ENCODE assay signal across 8 cellular contexts in genomic region chr1:24733342-24733741, GRCh38. TPM values are rescaled to one million over a fixed set of nuclear protein-coding genes. Genes with fewer than 3 reads are reported as not detected.
DNase-seq lines count a peak whose midpoint lies in the region; ATAC-seq and TF ChIP-seq lines count a peak whose summit lies in the region.
"Not testable (repeated sequence)": the region's sequence is repeated elsewhere in the genome, so short reads cannot be mapped to it uniquely, and the experiment has no call there.

No MANE protein-coding gene starts in this region.

- H3K9me2 ChIP-seq in DOHH2 (replicated peaks; ENCODE audit: control insufficient read depth, low read length) = not testable (repeated sequence)

- H4K20me1 ChIP-seq in DOHH2 (ENCODE audit: control insufficient read depth, insufficient read depth, low read depth, low read length) = not testable (repeated sequence)

- not testable (repeated sequence) for H3K9me3 ChIP-seq in DOHH2 (ENCODE audit: control insufficient read depth, insufficient read depth, low read length)

- H3K36me3 ChIP-seq in DOHH2 (ENCODE audit: control insufficient read depth, low read length) = not testable (repeated sequence)

- not testable (repeated sequence) for H3K36me3 Mint-ChIP-seq in central memory CD8-positive, alpha-beta T cell (ENCODE audit: insufficient read depth)

- DNase-seq in Kasumi-1 (lab: John Stamatoyannopoulos, UW) (peak; percentile 77 to 80), RPMI8226 (peak; percentile 46)
- not testable (repeated sequence) for DNase-seq in central memory CD8-positive, alpha-beta T cell (ENCODE audit: low spot score in 2 of 2); sciatic nerve (ENCODE audit: low spot score)

- H3K27me3 ChIP-seq in DOHH2 (ENCODE audit: control insufficient read depth, low read length) = not testable (repeated sequence)

- 0 out of 2 replicates have a peak overlapping the region, but pooled peaks have one; percentile 15 for H3K4me3 ChIP-seq in DOHH2 (ENCODE audit: low read length)

- H3K27me3 Mint-ChIP-seq in central memory CD8-positive, alpha-beta T cell = not testable (repeated sequence)

- peak overlapping the region; percentile 74 for H3K27ac ChIP-seq in DOHH2 (ENCODE audit: low read depth, low read length)

- peaks cover 21% of the 10 kb centered on the region for H3F3A ChIP-seq in DOHH2 (ENCODE audit: control insufficient read depth, insufficient read depth)

- H3K27ac Mint-ChIP-seq in central memory CD8-positive, alpha-beta T cell (ENCODE audit: low read depth) = not testable (repeated sequence)

- ATAC-seq in GM19043 (IDR thresholded peaks at IDR 0.05; ENCODE audit: low read depth, unreplicated experiment) = peak; percentile 57
- peak; percentile 71 for ATAC-seq in GM21717 (IDR thresholded peaks at IDR 0.05; ENCODE audit: unreplicated experiment)
- peak; percentile 50 for ATAC-seq in HG03095 (IDR thresholded peaks at IDR 0.05; ENCODE audit: unreplicated experiment)
- ATAC-seq in central memory CD8-positive, alpha-beta T cell (replicated peaks; ENCODE audit: extremely low read depth, poor library complexity, severe bottlenecking) = peak; percentile 43
- ATAC-seq in sciatic nerve = peak; percentile 49

- peaks cover 65% of the 10 kb centered on the region for H3K4me1 ChIP-seq in DOHH2 (ENCODE audit: control insufficient read depth, low read length)

- H3K4me2 ChIP-seq in DOHH2 (ENCODE audit: low read length) = peak overlapping the region; percentile 21

- not testable (repeated sequence) for H3K9me3 Mint-ChIP-seq in central memory CD8-positive, alpha-beta T cell

- intact Hi-C loops in sciatic nerve (cut with DNase I) = not testable (repeated sequence)

- TF ChIP-seq CTCF in DOHH2 (IDR thresholded peaks at IDR 0.05; ENCODE audit: low read depth, low read length, poor library complexity, severe bottlenecking) = not testable (repeated sequence)

- not testable (repeated sequence) for H3K79me2 ChIP-seq in DOHH2 (ENCODE audit: control insufficient read depth, low read length)

- not testable (repeated sequence) for H3K4me3 Mint-ChIP-seq in central memory CD8-positive, alpha-beta T cell

- H3K4me1 Mint-ChIP-seq in central memory CD8-positive, alpha-beta T cell = not testable (repeated sequence)

RNA-seq across cellular contexts. Expression of gene CLIC4, which starts 11.9 kb away (rescaled TPM):
- total RNA-seq in sciatic nerve = 387 TPM
